In the genomic region with DNA sequence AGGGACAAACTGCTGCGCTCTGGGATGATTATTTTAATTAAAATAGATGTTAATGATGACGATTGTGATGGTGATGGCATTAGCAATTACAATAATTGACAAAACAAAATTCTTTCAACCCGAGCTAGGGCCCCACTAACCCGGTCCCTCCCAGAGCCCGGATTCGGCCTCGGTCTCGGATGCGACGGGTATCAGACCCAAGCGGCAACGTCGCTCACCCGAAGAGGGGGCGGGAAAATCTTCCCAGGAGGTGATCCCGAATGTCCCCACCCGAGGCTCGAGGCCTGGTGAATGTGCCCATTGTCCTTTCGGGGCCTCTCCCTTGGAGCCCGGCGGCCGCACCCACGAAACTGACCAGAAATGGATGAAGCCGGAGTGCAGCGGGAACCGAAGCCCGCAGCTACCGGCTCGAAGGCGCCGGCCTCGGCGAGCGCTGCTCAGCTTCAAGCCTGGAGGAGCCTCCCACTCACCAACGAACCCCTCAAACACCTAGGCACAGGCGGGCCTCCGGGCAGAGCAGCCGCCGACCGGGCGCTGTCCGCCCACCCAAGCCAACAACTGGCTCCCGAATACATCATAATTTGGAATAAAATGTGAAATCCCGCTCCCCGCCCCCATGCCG, we compare ENCODE assay signal across 1 cellular context.
TF ChIP-seq lines count a peak whose summit lies in the region.

No MANE protein-coding gene starts in this region.

TF ChIP-seq in K562, 482 proteins besides CTCF, POLR2A, EP300 and RAD21 (continued from another document):
- TF ChIP-seq, protein P1, sequence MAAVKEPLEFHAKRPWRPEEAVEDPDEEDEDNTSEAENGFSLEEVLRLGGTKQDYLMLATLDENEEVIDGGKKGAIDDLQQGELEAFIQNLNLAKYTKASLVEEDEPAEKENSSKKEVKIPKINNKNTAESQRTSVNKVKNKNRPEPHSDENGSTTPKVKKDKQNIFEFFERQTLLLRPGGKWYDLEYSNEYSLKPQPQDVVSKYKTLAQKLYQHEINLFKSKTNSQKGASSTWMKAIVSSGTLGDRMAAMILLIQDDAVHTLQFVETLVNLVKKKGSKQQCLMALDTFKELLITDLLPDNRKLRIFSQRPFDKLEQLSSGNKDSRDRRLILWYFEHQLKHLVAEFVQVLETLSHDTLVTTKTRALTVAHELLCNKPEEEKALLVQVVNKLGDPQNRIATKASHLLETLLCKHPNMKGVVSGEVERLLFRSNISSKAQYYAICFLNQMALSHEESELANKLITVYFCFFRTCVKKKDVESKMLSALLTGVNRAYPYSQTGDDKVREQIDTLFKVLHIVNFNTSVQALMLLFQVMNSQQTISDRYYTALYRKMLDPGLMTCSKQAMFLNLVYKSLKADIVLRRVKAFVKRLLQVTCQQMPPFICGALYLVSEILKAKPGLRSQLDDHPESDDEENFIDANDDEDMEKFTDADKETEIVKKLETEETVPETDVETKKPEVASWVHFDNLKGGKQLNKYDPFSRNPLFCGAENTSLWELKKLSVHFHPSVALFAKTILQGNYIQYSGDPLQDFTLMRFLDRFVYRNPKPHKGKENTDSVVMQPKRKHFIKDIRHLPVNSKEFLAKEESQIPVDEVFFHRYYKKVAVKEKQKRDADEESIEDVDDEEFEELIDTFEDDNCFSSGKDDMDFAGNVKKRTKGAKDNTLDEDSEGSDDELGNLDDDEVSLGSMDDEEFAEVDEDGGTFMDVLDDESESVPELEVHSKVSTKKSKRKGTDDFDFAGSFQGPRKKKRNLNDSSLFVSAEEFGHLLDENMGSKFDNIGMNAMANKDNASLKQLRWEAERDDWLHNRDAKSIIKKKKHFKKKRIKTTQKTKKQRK (IDR thresholded peaks at IDR 0.05; ENCODE audit: borderline replicate concordance, low read depth, low read length) = no peak
- TF ChIP-seq, protein P2, sequence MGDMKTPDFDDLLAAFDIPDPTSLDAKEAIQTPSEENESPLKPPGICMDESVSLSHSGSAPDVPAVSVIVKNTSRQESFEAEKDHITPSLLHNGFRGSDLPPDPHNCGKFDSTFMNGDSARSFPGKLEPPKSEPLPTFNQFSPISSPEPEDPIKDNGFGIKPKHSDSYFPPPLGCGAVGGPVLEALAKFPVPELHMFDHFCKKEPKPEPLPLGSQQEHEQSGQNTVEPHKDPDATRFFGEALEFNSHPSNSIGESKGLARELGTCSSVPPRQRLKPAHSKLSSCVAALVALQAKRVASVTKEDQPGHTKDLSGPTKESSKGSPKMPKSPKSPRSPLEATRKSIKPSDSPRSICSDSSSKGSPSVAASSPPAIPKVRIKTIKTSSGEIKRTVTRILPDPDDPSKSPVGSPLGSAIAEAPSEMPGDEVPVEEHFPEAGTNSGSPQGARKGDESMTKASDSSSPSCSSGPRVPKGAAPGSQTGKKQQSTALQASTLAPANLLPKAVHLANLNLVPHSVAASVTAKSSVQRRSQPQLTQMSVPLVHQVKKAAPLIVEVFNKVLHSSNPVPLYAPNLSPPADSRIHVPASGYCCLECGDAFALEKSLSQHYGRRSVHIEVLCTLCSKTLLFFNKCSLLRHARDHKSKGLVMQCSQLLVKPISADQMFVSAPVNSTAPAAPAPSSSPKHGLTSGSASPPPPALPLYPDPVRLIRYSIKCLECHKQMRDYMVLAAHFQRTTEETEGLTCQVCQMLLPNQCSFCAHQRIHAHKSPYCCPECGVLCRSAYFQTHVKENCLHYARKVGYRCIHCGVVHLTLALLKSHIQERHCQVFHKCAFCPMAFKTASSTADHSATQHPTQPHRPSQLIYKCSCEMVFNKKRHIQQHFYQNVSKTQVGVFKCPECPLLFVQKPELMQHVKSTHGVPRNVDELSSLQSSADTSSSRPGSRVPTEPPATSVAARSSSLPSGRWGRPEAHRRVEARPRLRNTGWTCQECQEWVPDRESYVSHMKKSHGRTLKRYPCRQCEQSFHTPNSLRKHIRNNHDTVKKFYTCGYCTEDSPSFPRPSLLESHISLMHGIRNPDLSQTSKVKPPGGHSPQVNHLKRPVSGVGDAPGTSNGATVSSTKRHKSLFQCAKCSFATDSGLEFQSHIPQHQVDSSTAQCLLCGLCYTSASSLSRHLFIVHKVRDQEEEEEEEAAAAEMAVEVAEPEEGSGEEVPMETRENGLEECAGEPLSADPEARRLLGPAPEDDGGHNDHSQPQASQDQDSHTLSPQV (IDR thresholded peaks at IDR 0.05) = peak; percentile 63; the same call in 1 of the 2 replicates
- TF ChIP-seq ESRRA (IDR thresholded peaks at IDR 0.05; ENCODE audit: borderline replicate concordance, low read depth) = no peak
- TF ChIP-seq, protein P3, sequence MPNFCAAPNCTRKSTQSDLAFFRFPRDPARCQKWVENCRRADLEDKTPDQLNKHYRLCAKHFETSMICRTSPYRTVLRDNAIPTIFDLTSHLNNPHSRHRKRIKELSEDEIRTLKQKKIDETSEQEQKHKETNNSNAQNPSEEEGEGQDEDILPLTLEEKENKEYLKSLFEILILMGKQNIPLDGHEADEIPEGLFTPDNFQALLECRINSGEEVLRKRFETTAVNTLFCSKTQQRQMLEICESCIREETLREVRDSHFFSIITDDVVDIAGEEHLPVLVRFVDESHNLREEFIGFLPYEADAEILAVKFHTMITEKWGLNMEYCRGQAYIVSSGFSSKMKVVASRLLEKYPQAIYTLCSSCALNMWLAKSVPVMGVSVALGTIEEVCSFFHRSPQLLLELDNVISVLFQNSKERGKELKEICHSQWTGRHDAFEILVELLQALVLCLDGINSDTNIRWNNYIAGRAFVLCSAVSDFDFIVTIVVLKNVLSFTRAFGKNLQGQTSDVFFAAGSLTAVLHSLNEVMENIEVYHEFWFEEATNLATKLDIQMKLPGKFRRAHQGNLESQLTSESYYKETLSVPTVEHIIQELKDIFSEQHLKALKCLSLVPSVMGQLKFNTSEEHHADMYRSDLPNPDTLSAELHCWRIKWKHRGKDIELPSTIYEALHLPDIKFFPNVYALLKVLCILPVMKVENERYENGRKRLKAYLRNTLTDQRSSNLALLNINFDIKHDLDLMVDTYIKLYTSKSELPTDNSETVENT (CRISPR knock-in tag; IDR thresholded peaks at IDR 0.05) = no peak
- no peak for TF ChIP-seq ZNF274 (IDR thresholded peaks at IDR 0.05; ENCODE audit: borderline replicate concordance, low read depth, low read length)
- TF ChIP-seq RHOXF2B (CRISPR knock-in tag; conservative IDR thresholded peaks at IDR 0.05) = no peak
- TF ChIP-seq SIRT6 (IDR thresholded peaks at IDR 0.05; ENCODE audit: low read depth, low read length) = no peak
- TF ChIP-seq, protein P4, sequence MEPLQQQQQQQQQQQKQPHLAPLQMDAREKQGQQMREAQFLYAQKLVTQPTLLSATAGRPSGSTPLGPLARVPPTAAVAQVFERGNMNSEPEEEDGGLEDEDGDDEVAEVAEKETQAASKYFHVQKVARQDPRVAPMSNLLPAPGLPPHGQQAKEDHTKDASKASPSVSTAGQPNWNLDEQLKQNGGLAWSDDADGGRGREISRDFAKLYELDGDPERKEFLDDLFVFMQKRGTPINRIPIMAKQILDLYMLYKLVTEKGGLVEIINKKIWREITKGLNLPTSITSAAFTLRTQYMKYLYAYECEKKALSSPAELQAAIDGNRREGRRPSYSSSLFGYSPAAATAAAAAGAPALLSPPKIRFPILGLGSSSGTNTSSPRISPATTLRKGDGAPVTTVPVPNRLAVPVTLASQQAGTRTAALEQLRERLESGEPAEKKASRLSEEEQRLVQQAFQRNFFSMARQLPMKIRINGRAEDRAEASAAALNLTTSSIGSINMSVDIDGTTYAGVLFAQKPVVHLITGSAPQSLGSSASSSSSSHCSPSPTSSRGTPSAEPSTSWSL (CRISPR knock-in tag; IDR thresholded peaks at IDR 0.05; ENCODE audit: borderline replicate concordance) = no peak
- no peak for TF ChIP-seq ZNF75A (CRISPR knock-in tag; IDR thresholded peaks at IDR 0.05)
- TF ChIP-seq, protein P5, sequence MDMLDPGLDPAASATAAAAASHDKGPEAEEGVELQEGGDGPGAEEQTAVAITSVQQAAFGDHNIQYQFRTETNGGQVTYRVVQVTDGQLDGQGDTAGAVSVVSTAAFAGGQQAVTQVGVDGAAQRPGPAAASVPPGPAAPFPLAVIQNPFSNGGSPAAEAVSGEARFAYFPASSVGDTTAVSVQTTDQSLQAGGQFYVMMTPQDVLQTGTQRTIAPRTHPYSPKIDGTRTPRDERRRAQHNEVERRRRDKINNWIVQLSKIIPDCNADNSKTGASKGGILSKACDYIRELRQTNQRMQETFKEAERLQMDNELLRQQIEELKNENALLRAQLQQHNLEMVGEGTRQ (CRISPR knock-in tag; IDR thresholded peaks at IDR 0.05) = no peak
- no peak for TF ChIP-seq KDM5B (IDR thresholded peaks at IDR 0.05; ENCODE audit: insufficient replicate concordance, low read depth, low read length)
- TF ChIP-seq, protein P6, sequence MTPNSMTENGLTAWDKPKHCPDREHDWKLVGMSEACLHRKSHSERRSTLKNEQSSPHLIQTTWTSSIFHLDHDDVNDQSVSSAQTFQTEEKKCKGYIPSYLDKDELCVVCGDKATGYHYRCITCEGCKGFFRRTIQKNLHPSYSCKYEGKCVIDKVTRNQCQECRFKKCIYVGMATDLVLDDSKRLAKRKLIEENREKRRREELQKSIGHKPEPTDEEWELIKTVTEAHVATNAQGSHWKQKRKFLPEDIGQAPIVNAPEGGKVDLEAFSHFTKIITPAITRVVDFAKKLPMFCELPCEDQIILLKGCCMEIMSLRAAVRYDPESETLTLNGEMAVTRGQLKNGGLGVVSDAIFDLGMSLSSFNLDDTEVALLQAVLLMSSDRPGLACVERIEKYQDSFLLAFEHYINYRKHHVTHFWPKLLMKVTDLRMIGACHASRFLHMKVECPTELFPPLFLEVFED (CRISPR knock-in tag; conservative IDR thresholded peaks at IDR 0.05) = no peak
- no peak for TF ChIP-seq PHF8 (IDR thresholded peaks at IDR 0.05; ENCODE audit: borderline replicate concordance, low read length)
- TF ChIP-seq NBN (IDR thresholded peaks at IDR 0.05; ENCODE audit: low read depth) = no peak
- no peak for TF ChIP-seq ZNF324 (CRISPR knock-in tag; IDR thresholded peaks at IDR 0.05)
- TF ChIP-seq RB1 (IDR thresholded peaks at IDR 0.05; ENCODE audit: low read depth) = peak; percentile 29; the same call in 1 of the 2 replicates
- TF ChIP-seq MTA2 (IDR thresholded peaks at IDR 0.05; ENCODE audit: low read depth) = no peak
- no peak for TF ChIP-seq HNRNPLL (IDR thresholded peaks at IDR 0.05; ENCODE audit: low read depth, low read length, poor library complexity, severe bottlenecking)
- no peak for TF ChIP-seq ZNF3 (CRISPR knock-in tag; IDR thresholded peaks at IDR 0.05)
- no peak for TF ChIP-seq POLR3A (IDR thresholded peaks at IDR 0.05; ENCODE audit: borderline replicate concordance, extremely low read depth, insufficient read depth, insufficient read length)
- TF ChIP-seq XRCC5 (IDR thresholded peaks at IDR 0.05; ENCODE audit: low read depth, low read length) = 0 out of 2 replicates have a peak, but pooled peaks have one; percentile 25
- no peak for TF ChIP-seq ETV1 (tag; conservative IDR thresholded peaks at IDR 0.05; ENCODE audit: low read depth)
- 0 out of 2 replicates have a peak, but pooled peaks have one; percentile 31 for TF ChIP-seq FOXP1 (CRISPR knock-in tag; IDR thresholded peaks at IDR 0.05)
- TF ChIP-seq, protein P7, sequence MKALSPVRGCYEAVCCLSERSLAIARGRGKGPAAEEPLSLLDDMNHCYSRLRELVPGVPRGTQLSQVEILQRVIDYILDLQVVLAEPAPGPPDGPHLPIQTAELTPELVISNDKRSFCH (CRISPR knock-in tag; IDR thresholded peaks at IDR 0.05) = no peak
- TF ChIP-seq, protein P7 (tag; IDR thresholded peaks at IDR 0.05) = no peak
- TF ChIP-seq STAT5A (IDR thresholded peaks at IDR 0.05; ENCODE audit: borderline replicate concordance, low read length) = no peak; the same call in 1 of the 2 replicates
